18 cellular contexts compared by ENCODE assay signal in the genomic region with DNA sequence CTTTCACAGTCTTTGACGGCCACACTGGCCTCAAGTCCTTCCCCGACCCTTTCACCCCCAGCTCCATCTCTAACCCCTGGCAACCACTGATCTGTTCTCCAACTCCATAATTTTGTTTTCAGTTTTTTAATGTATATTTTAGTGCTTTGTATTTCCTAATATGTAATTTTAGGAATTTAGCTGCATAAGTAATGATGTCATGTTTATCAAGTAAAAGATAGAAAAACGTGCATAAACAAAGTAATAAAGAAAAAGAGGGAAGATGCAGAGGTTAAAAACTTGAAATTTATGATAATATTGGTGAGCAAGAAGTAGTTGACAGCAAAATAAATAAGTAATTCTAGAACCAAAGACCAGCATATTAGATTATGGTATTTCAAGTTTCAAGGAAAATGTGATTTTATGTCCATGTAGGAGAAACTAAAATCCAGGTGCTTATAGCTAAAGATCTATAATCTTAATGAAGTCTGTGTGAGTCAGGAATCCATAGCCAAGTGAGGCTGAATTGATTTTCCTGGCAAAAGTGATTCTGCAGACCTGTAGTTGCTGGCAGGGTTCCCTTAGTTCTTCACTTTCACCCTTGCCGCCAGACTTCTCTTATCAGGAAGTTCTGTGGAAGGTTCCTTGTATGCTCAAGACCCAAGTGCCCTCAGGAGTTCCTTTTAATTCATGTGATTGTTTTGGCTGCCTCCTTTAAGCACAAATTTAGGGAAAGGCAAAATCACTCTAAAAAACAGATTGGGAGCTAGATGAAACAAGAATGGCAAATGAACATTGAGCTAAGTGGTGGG. TPM values are rescaled to one million over a fixed set of nuclear protein-coding genes. Genes with fewer than 3 reads are reported as not detected.
"Had no signal": no experiment of that assay in that cellular context is flagged by ENCODE, and none has a peak within 500 bp of the region (broad histone marks: within the 10 kb centered on the region; RNA-seq: fewer than 3 reads in every experiment).

No MANE protein-coding gene starts in this region.

- H3K4me1 ChIP-seq: spleen had no signal

- H3K4me3 Mint-ChIP-seq: activated naive CD4-positive, alpha-beta T cell treated with anti-CD3 and anti-CD28 coated beads, Interleukin-2, amount 10 ng/mL, durations not matched to agents 7 days and 5 days; stimulated activated naive CD8-positive, alpha-beta T cell treated with anti-CD3 and anti-CD28 coated beads, Interleukin-15, Interleukin-2, amounts not matched to agents 100 ng/mL and 50 ng/mL, for 24 hours had no signal

- H3K9me3 Mint-ChIP-seq: activated naive CD4-positive, alpha-beta T cell treated with anti-CD3 and anti-CD28 coated beads, Interleukin-2, amount 10 ng/mL, durations not matched to agents 7 days and 5 days; activated T-helper 2 cell treated with anti-CD3 and anti-CD28 coated beads, Interferon-gamma antibody, Interleukin-2, Interleukin-4, amounts not matched to agents 10 μg/mL and 5 μg/mL and 100 μg/mL, durations not matched to agents 14 hours and 24 hours and 36 hours; stimulated activated naive CD8-positive, alpha-beta T cell treated with anti-CD3 and anti-CD28 coated beads, Interleukin-15, Interleukin-2, amounts not matched to agents 100 ng/mL and 50 ng/mL, for 24 hours had no signal

- H3K27me3 Mint-ChIP-seq: activated naive CD4-positive, alpha-beta T cell treated with anti-CD3 and anti-CD28 coated beads, Interleukin-2, amount 10 ng/mL, durations not matched to agents 7 days and 5 days; stimulated activated naive CD8-positive, alpha-beta T cell treated with anti-CD3 and anti-CD28 coated beads, Interleukin-15, Interleukin-2, amounts not matched to agents 100 ng/mL and 50 ng/mL, for 24 hours had no signal

- H3K27ac Mint-ChIP-seq: activated naive CD4-positive, alpha-beta T cell treated with anti-CD3 and anti-CD28 coated beads, Interleukin-2, amount 10 ng/mL, durations not matched to agents 7 days and 5 days; activated T-helper 2 cell treated with anti-CD3 and anti-CD28 coated beads, Interferon-gamma antibody, Interleukin-2, Interleukin-4, amounts not matched to agents 10 μg/mL and 5 μg/mL and 100 μg/mL, durations not matched to agents 14 hours and 24 hours and 36 hours; stimulated activated naive CD8-positive, alpha-beta T cell treated with anti-CD3 and anti-CD28 coated beads, Interleukin-15, Interleukin-2, amounts not matched to agents 100 ng/mL and 50 ng/mL, for 24 hours had no signal

- ATAC-seq: activated CD4-positive, CD25-positive, alpha-beta regulatory T cell treated with anti-CD3 and anti-CD28 coated beads, Interleukin-2, amount 50 U/mL, for 24 hours; esophagus mucosa; sciatic nerve had no signal

- H3K27me3 ChIP-seq: ascending aorta, dorsolateral prefrontal cortex, spleen, testis had no signal

- H3K4me3 ChIP-seq: ascending aorta, dorsolateral prefrontal cortex, left ventricle myocardium inferior, spleen, testis had no signal

- H3K27ac ChIP-seq: ascending aorta, dorsolateral prefrontal cortex, left ventricle myocardium inferior, spleen, testis had no signal

- FAIRE-seq: bronchial epithelial cell, keratinocyte had no signal

- DNase-seq: activated CD4-positive, alpha-beta T cell treated with anti-CD3 and anti-CD28 coated beads, Interleukin-2, amount 50 U/mL, for 1 hour; activated CD8-positive, alpha-beta memory T cell treated with anti-CD3 and anti-CD28 coated beads for 24 hours; activated naive CD4-positive, alpha-beta T cell treated with anti-CD3 and anti-CD28 coated beads, Interleukin-2, amount 10 ng/mL, durations not matched to agents 7 days and 5 days; dorsolateral prefrontal cortex; left ventricle myocardium inferior; mesendoderm; spleen; SW 1271; testis had no signal

- H3K9me3 ChIP-seq: ascending aorta, spleen, testis had no signal

RNA-seq across cellular contexts. Expression of gene HRK, which starts 53.9 kb away (rescaled TPM):
- total RNA-seq: activated T-helper 2 cell treated with anti-CD3 and anti-CD28 coated beads, Interferon-gamma antibody, Interleukin-2, Interleukin-4, amounts not matched to agents 10 μg/mL and 5 μg/mL and 100 μg/mL, durations not matched to agents 14 hours and 24 hours and 36 hours; ascending aorta; bronchial epithelial cell; T-helper 2 cell treated with Interferon-gamma antibody and Interleukin-4, amounts not matched to agents 100 ng/mL and 5 ng/mL, for 36 hours had no signal
